ENCODE assay signal across 13 cellular contexts in the genomic region with DNA sequence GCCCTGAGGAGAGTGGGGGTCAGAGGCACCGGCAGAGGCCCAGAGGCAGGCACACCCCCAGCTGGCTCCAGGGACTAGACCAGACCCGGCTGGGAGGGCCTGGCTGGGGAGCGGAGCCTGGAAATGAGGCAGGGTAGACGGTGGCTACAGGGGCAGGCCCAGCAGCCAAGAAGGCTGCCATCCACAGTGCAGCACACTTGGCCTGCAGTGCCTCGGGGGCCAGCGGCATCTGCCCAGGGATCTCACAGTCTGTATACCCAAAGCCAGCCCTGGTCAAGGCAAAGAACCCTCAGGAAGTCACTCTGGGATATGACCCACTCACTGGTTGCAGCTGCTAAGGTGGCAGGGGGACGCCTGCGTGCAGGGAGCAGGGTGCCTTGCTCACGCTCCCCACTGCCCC. TPM values are rescaled to one million over a fixed set of nuclear protein-coding genes. Genes with fewer than 3 reads are reported as not detected.
DNase-seq lines count a peak whose midpoint lies in the region; ATAC-seq and TF ChIP-seq lines count a peak whose summit lies in the region.
"Had no signal": no experiment of that assay in that cellular context is flagged by ENCODE, and none has a peak within 500 bp of the region (broad histone marks: within the 10 kb centered on the region; RNA-seq: fewer than 3 reads in every experiment).

No MANE protein-coding gene starts in this region.

- 67 to 86% (median 72%) methylated on average over 9 of the region's 9 CpGs for whole genome bisulfite sequencing in ovary, 3 donors

- peaks cover 3% of the 10 kb centered on the region for H3K36me3 Mint-ChIP-seq in glutamatergic neuron (ENCODE audit: unreplicated experiment)

- no peak overlapping the region for H3K4me3 ChIP-seq in mucosa of descending colon
- no peak overlapping the region for H3K4me3 ChIP-seq in H7 (ENCODE audit: insufficient read depth, low read depth, low read length)
- H3K4me3 ChIP-seq in ovary: no peak overlapping the region
- H3K4me3 ChIP-seq: GM23338 had no signal

- TF ChIP-seq CTCF in glutamatergic neuron (IDR thresholded peaks at IDR 0.05; ENCODE audit: partially characterized antibody, unreplicated experiment): no peak
- TF ChIP-seq CTCF in mucosa of descending colon (IDR thresholded peaks at IDR 0.05): no peak
- no peak for TF ChIP-seq CTCF in ovary (IDR thresholded peaks at IDR 0.05)

- H3K4me1 Mint-ChIP-seq in glutamatergic neuron (ENCODE audit: low read depth, unreplicated experiment): no peaks in the 10 kb centered on the region
- H3K4me1 Mint-ChIP-seq: B cell, GM23338, H9 had no signal

- H3K36me3 ChIP-seq in mucosa of descending colon (ENCODE audit: low read depth) (peaks cover 9% of the 10 kb centered on the region), H7 (replicated peaks; ENCODE audit: control insufficient read depth, insufficient read depth, low read length) (no peaks in the 10 kb centered on the region; the same call in 1 of the 2 replicates), ovary (no peaks in the 10 kb centered on the region)

- H3K9me3 ChIP-seq in mucosa of descending colon (no peaks in the 10 kb centered on the region), ovary (no peaks in the 10 kb centered on the region)

- H3K4me3 Mint-ChIP-seq in glutamatergic neuron (ENCODE audit: unreplicated experiment): no peak overlapping the region
- H3K4me3 Mint-ChIP-seq: B cell; CD4-positive, alpha-beta T cell; GM23338; H9 had no signal

- no peak for TF ChIP-seq POLR2A in ovary (IDR thresholded peaks at IDR 0.05)

- H3K27ac ChIP-seq in ovary: no peak overlapping the region

- ATAC-seq in left cardiac atrium (no peak), Right ventricle myocardium superior (ENCODE audit: poor library complexity) (no peak), mucosa of descending colon (no peak)
- ATAC-seq: GM23338 had no signal

- peaks cover 5% of the 10 kb centered on the region for H3K27me3 Mint-ChIP-seq in glutamatergic neuron (ENCODE audit: unreplicated experiment)
- H3K27me3 Mint-ChIP-seq: B cell; CD4-positive, alpha-beta T cell had no signal

- intact Hi-C loops in left cardiac atrium (cut with DNase I) (no loop called here), Right ventricle myocardium superior (cut with DNase I) (no loop called here), mucosa of descending colon (cut with DNase I, micrococcal nuclease) (no loop called here), ovary (cut with DNase I) (no loop called here)

- peaks cover 17% of the 10 kb centered on the region for H3K4me1 ChIP-seq in mucosa of descending colon (ENCODE audit: low read depth)
- no peaks in the 10 kb centered on the region for H3K4me1 ChIP-seq in ovary (ENCODE audit: insufficient read depth)

- DNase-seq in left cardiac atrium: peak; percentile 12
- DNase-seq in Right ventricle myocardium superior: no peak
- peak; percentile 9 for DNase-seq in glutamatergic neuron
- DNase-seq in mucosa of descending colon: peak in 2 of 3 donors; percentile 19 to 44
- DNase-seq in H7: no peak
- no peak for DNase-seq in G401 (ENCODE audit: low spot score)
- DNase-seq in ovary: no peak
- DNase-seq: C1 segment of cervical spinal cord; CD4-positive, alpha-beta T cell; DMS79; H9 had no signal

- in situ Hi-C loops in G401 (cut with HindIII; ENCODE audit: low sequenced_read_pairs): no loop called here

- H3K27me3 ChIP-seq in H7 (ENCODE audit: control insufficient read depth, insufficient read depth, low read length) (no peaks in the 10 kb centered on the region), ovary (no peaks in the 10 kb centered on the region)

- peaks cover 5% of the 10 kb centered on the region for H3K9me3 Mint-ChIP-seq in glutamatergic neuron (ENCODE audit: unreplicated experiment)
- H3K9me3 Mint-ChIP-seq: CD4-positive, alpha-beta T cell; GM23338; H9 had no signal

- H3K27ac Mint-ChIP-seq in glutamatergic neuron (ENCODE audit: unreplicated experiment): no peak overlapping the region
- H3K27ac Mint-ChIP-seq: B cell; CD4-positive, alpha-beta T cell; GM23338; H9 had no signal

- no peak for TF ChIP-seq EP300 in ovary (IDR thresholded peaks at IDR 0.05)

RNA-seq across cellular contexts. Expression of gene PER2, which starts 17.8 kb away (rescaled TPM):
- 1 to 10 TPM; 6.4 to 8.1 TPM for total RNA-seq in left cardiac atrium
- 3.6 TPM for total RNA-seq in Right ventricle myocardium superior
- 3.8 TPM for total RNA-seq in glutamatergic neuron (ENCODE audit: unreplicated experiment)
- total RNA-seq in mucosa of descending colon: 10 to 100 TPM; 22.6 to 26.8 (median 22.6) TPM
- 3.6 and 4.8 TPM in 2 replicates for total RNA-seq in H7 (2014; rRNA removed; shearing (Covaris generic))
- 0.86 and 4.3 TPM in 2 replicates for total RNA-seq in G401 (2014; rRNA removed; shearing (Covaris generic))
- total RNA-seq in ovary: 10 to 100 TPM in 6 of 7 donors, 1 to 10 TPM in 1; 9.9 to 34.5 (median 27.4) TPM
- 1 to 10 TPM; 8.1 to 8.5 TPM for polyA plus RNA-seq in ovary

RNA-seq across cellular contexts. Expression of gene HES6, which starts 30.8 kb away (rescaled TPM):
- total RNA-seq in left cardiac atrium (1 to 10 TPM; 3.8 to 4.3 TPM), Right ventricle myocardium superior (2.5 TPM), glutamatergic neuron (ENCODE audit: unreplicated experiment) (665 TPM), mucosa of descending colon (10 to 100 TPM; 21.9 to 63.5 (median 25.7) TPM), ovary (10 to 100 TPM in 2 of 7 donors, 1 to 10 TPM in 5; 1.1 to 12.4 (median 3.1) TPM)
- 52.2 and 67.4 TPM in 2 replicates for total RNA-seq in H7 (2014; rRNA removed; shearing (Covaris generic))
- total RNA-seq in G401 (2014; rRNA removed; shearing (Covaris generic)): 56.0 and 67.5 TPM in 2 replicates
- polyA plus RNA-seq in ovary: 1 to 10 TPM in 1 of 2 donors, under 1 TPM in 1; 0.33 to 2.0 TPM

RNA-seq across cellular contexts. Expression of gene TRAF3IP1, which starts 49.7 kb away (rescaled TPM):
- total RNA-seq in left cardiac atrium (10 to 100 TPM; 12.1 to 14.2 TPM), Right ventricle myocardium superior (13.6 TPM), glutamatergic neuron (ENCODE audit: unreplicated experiment) (10.3 TPM), mucosa of descending colon (10 to 100 TPM; 13.3 to 37.5 (median 16.3) TPM), ovary (10 to 100 TPM in 6 of 7 donors, 1 to 10 TPM in 1; 7.0 to 29.2 (median 19.9) TPM)
- 3.9 and 9.5 TPM in 2 replicates for total RNA-seq in H7 (2014; rRNA removed; shearing (Covaris generic))
- total RNA-seq in G401 (2014; rRNA removed; shearing (Covaris generic)): 11.5 and 20.9 TPM in 2 replicates
- 10 to 100 TPM in 1 of 2 donors, 1 to 10 TPM in 1; 8.5 to 17.0 TPM for polyA plus RNA-seq in ovary

Comparison
In these comparisons a context has a peak if more than half of its experiments do, and no peak if none do; other contexts are left out.
1. DNase-seq: peak in left cardiac atrium (single experiment), glutamatergic neuron (single experiment) and mucosa of descending colon (2 of 3); none in Right ventricle myocardium superior (single experiment), H7 (single experiment), G401 (single experiment) and ovary (0 of 5).